ENCODE assay signal across 22 cellular contexts in genomic region chr6:73702444-73702843, GRCh38.
"Had no signal": no experiment of that assay in that cellular context is flagged by ENCODE, and none has a peak within 500 bp of the region (broad histone marks: within the 10 kb centered on the region; RNA-seq: fewer than 3 reads in every experiment).

No MANE protein-coding gene starts in this region.

- H3K36me3 ChIP-seq: colonic mucosa, gastrocnemius medialis, heart left ventricle, prostate gland, sigmoid colon, tibial nerve, uterus had no signal

- H3K27ac ChIP-seq: colonic mucosa, gastrocnemius medialis, heart left ventricle, prostate gland, tibial nerve had no signal

- H3K4me3 Mint-ChIP-seq: activated naive CD4-positive, alpha-beta T cell treated with anti-CD3 and anti-CD28 coated beads, Interleukin-2, amount 50 U/mL, for 24 hours; immature natural killer cell; mesothelial cell of epicardium; nephron progenitor cell had no signal

- H3K4me1 Mint-ChIP-seq: nephron progenitor cell had no signal

- H3K9me3 Mint-ChIP-seq: activated naive CD4-positive, alpha-beta T cell treated with anti-CD3 and anti-CD28 coated beads, Interleukin-2, amount 50 U/mL, for 24 hours; mesothelial cell of epicardium; nephron progenitor cell had no signal

- H3K27ac Mint-ChIP-seq: activated naive CD4-positive, alpha-beta T cell treated with anti-CD3 and anti-CD28 coated beads, Interleukin-2, amount 50 U/mL, for 24 hours; immature natural killer cell; mesothelial cell of epicardium; nephron progenitor cell had no signal

- H3K9me3 ChIP-seq: colonic mucosa, gastrocnemius medialis, heart left ventricle, prostate gland, sigmoid colon, tibial nerve, uterus had no signal

- H3K36me3 Mint-ChIP-seq: immature natural killer cell, mesothelial cell of epicardium had no signal

- ATAC-seq: gastrocnemius medialis, heart left ventricle had no signal

- DNase-seq: activated CD4-positive, alpha-beta T cell treated with anti-CD3 and anti-CD28 coated beads, Interleukin-2, amount 50 U/mL, for 48 hours; activated CD4-positive, CD25-positive, alpha-beta regulatory T cell treated with anti-CD3 and anti-CD28 coated beads, Interleukin-2, amount 50 U/mL, for 72 hours; activated effector memory CD4-positive, alpha-beta T cell treated with anti-CD3 and anti-CD28 coated beads, Interleukin-2, amount 50 U/mL, for 16 hours; activated T-cell treated with anti-CD3 and anti-CD28 coated beads, Interleukin-2, amount 50 U/mL, for 1 hour; amniotic stem cell; central memory CD4-positive, alpha-beta T cell; colonic mucosa; gastrocnemius medialis; heart left ventricle; immature natural killer cell; nephron progenitor cell; occipital lobe; sigmoid colon; stimulated activated CD4-positive, alpha-beta T cell treated with anti-CD3 and anti-CD28 coated beads, Interleukin-12 subunit alpha, Interleukin-12 subunit beta, amount 100 ng/mL, for 4 hours; stimulated activated CD4-positive, alpha-beta T cell treated with anti-CD3 and anti-CD28 coated beads, Interleukin-2, amount 100 ng/mL, for 24 hours; T-helper 1 cell; T1000; uterus had no signal

- H3K27me3 ChIP-seq: colonic mucosa, gastrocnemius medialis, heart left ventricle, sigmoid colon, tibial nerve, uterus had no signal

- H3K4me3 ChIP-seq: colonic mucosa, gastrocnemius medialis, heart left ventricle, prostate gland, sigmoid colon, tibial nerve, uterus had no signal

- H3K4me1 ChIP-seq: colonic mucosa, gastrocnemius medialis, prostate gland, uterus had no signal
